In genomic region chr1:111077312-111077711, GRCh38 we compare ENCODE assay signal across 1 cellular context.
DNase-seq lines count a peak whose midpoint lies in the region; ATAC-seq, FAIRE-seq and TF ChIP-seq lines count a peak whose summit lies in the region.
"Not testable (repeated sequence)": the region's sequence is repeated elsewhere in the genome, so short reads cannot be mapped to it uniquely, and the experiment has no call there.

No MANE protein-coding gene starts in this region.

- 1% methylated on average over 4 of the region's 4 CpGs for WGBS in K562 (ENCODE audit: insufficient coverage, low coverage, missing lambda C conversion rate)

- not testable (repeated sequence) for BruUV-seq in K562 (replicated peaks; lab: Mats Ljungman, UMichigan)

- not testable (repeated sequence) for TF ChIP-seq EP300 in K562 (IDR thresholded peaks at IDR 0.05; ENCODE audit: low read length)

- FAIRE-seq in K562 (lab: Jason Lieb, UNC) = not testable (repeated sequence)

- not testable (repeated sequence) for H3K9me1 ChIP-seq in K562 (ENCODE audit: control insufficient read depth, insufficient read depth, low read length)

- not testable (repeated sequence) for ATAC-seq in K562

- H3K9ac ChIP-seq in K562 (ENCODE audit: insufficient read depth in 1 of 2, low read depth in 2 of 2, low read length in 2 of 2) = not testable (repeated sequence)

- H3K79me2 ChIP-seq in K562 (ENCODE audit: control insufficient read depth, insufficient read depth, low read length) = not testable (repeated sequence)

- intact Hi-C loops in K562 (cut with micrococcal nuclease) = not testable (repeated sequence)

- not testable (repeated sequence) for H3K27me3 ChIP-seq in K562 (ENCODE audit: control insufficient read depth in 2 of 2, insufficient read depth in 2 of 2, low read length in 2 of 2)

- H3K9me3 ChIP-seq in K562 (replicated peaks; ENCODE audit: control insufficient read depth, insufficient read depth, low read depth, low read length) = not testable (repeated sequence)

- H4K20me1 ChIP-seq in K562 (replicated peaks; ENCODE audit: control insufficient read depth, insufficient read depth, low read length) = not testable (repeated sequence)

- TF ChIP-seq CTCF in K562 (IDR thresholded peaks at IDR 0.05 in 2 of 3, conservative IDR thresholded peaks at IDR 0.05 in 1 of 3; ENCODE audit: insufficient read depth in 2 of 3, low read depth in 1 of 3, low read length in 3 of 3) = not testable (repeated sequence)

- not testable (repeated sequence) for DNase-seq in K562 (ENCODE audit: extremely low read depth in 1 of 4, low spot score in 3 of 4)

- CTCF ChIA-PET in K562 (lab: Yijun Ruan, JAX; ENCODE audit: low intra/inter-chr PET ratio) = not testable (repeated sequence)

- H3K4me2 ChIP-seq in K562 (ENCODE audit: insufficient read depth, low read length) = not testable (repeated sequence)

- H3K4me3 ChIP-seq in K562 = not testable (repeated sequence)

- TF ChIP-seq POLR2A in K562 (conservative IDR thresholded peaks at IDR 0.05) = not testable (repeated sequence)

- in situ Hi-C loops in K562 (cut with MboI) = not testable (repeated sequence)

- H3K4me1 ChIP-seq in K562 (replicated peaks in 1 of 2; ENCODE audit: control insufficient read depth in 2 of 2, insufficient read depth in 2 of 2, low read length in 2 of 2) = not testable (repeated sequence)

- not testable (repeated sequence) for TF ChIP-seq RAD21 in K562 (CRISPR knock-in tag; conservative IDR thresholded peaks at IDR 0.05 in 1 of 2, IDR thresholded peaks at IDR 0.05 in 1 of 2)

- POLR2A ChIA-PET in K562 (lab: Yijun Ruan, JAX) = not testable (repeated sequence)

- not testable (repeated sequence) for H3K27ac ChIP-seq in K562 (ENCODE audit: extremely low read depth, low read depth, low read length)

- H3K36me3 ChIP-seq in K562 (ENCODE audit: control insufficient read depth, insufficient read depth, low read length) = not testable (repeated sequence)

- H2AFZ ChIP-seq in K562 (ENCODE audit: low read depth, low read length) = not testable (repeated sequence)

TF ChIP-seq in K562, 482 proteins besides CTCF, POLR2A, EP300 and RAD21:
- TF ChIP-seq ZNF507 (tag; conservative IDR thresholded peaks at IDR 0.05) = peak; percentile 94
